ENCODE assay signal across 13 cellular contexts in genomic region chr20:49661560-49662329, GRCh38. TPM values are rescaled to one million over a fixed set of nuclear protein-coding genes. Genes with fewer than 3 reads are reported as not detected.
A peak's percentile ranks its signal among the peaks of the same experiment; 100 is the strongest.
DNase-seq lines count a peak whose midpoint lies in the region; ATAC-seq and TF ChIP-seq lines count a peak whose summit lies in the region.
"Had no signal": no experiment of that assay in that cellular context is flagged by ENCODE, and none has a peak within 500 bp of the region (broad histone marks: within the 10 kb centered on the region; RNA-seq: fewer than 3 reads in every experiment).

No MANE protein-coding gene starts in this region.

- peak; percentile 46 for ATAC-seq in GM21381 (IDR thresholded peaks at IDR 0.05; ENCODE audit: unreplicated experiment)
- ATAC-seq in natural killer cell treated with Interleukin-12 subunit alpha and Interleukin-12 subunit beta and Interleukin-15 and Interleukin-18, amount 100 ng/mL, for 72 hours, result peak; percentile 82 to 88
- ATAC-seq: left colon had no signal

- no peaks in the 10 kb centered on the region for H3K36me3 Mint-ChIP-seq in dendritic cell treated with granulocyte-macrophage colony-stimulating factor and Interleukin-4, amounts not matched to agents 40 ng/mL and 50 ng/mL, for 4 days (ENCODE audit: low read depth)
- H3K36me3 Mint-ChIP-seq in natural killer cell treated with Interleukin-12 subunit alpha and Interleukin-12 subunit beta and Interleukin-15 and Interleukin-18, amount 100 ng/mL, for 72 hours, result no peaks in the 10 kb centered on the region
- peaks cover 4% of the 10 kb centered on the region for H3K36me3 Mint-ChIP-seq in type B pancreatic cell

- H3K4me3 Mint-ChIP-seq in dendritic cell treated with granulocyte-macrophage colony-stimulating factor and Interleukin-4, amounts not matched to agents 40 ng/mL and 50 ng/mL, for 4 days, result no peak overlapping the region
- peak overlapping the region; percentile 82 for H3K4me3 Mint-ChIP-seq in natural killer cell treated with Interleukin-12 subunit alpha and Interleukin-12 subunit beta and Interleukin-15 and Interleukin-18, amount 100 ng/mL, for 72 hours
- no peak overlapping the region for H3K4me3 Mint-ChIP-seq in type B pancreatic cell
- H3K4me3 Mint-ChIP-seq: activated T-cell treated with anti-CD3 and anti-CD28 coated beads, Interleukin-2, amount 50 U/mL, for 4 hours had no signal

- peak overlapping the region; percentile 24 for H3K27ac Mint-ChIP-seq in dendritic cell treated with granulocyte-macrophage colony-stimulating factor and Interleukin-4, amounts not matched to agents 40 ng/mL and 50 ng/mL, for 4 days
- no peak overlapping the region for H3K27ac Mint-ChIP-seq in natural killer cell treated with Interleukin-12 subunit alpha and Interleukin-12 subunit beta and Interleukin-15 and Interleukin-18, amount 100 ng/mL, for 72 hours
- no peak overlapping the region for H3K27ac Mint-ChIP-seq in type B pancreatic cell

- DNase-seq in SK-MEL-5 (ENCODE audit: low read depth, low spot score) (peak; percentile 96), type B pancreatic cell (ENCODE audit: extremely low spot score, unreplicated experiment) (no peak), OCI-M2 (lab: John Stamatoyannopoulos, UW; ENCODE audit: unreplicated experiment) (no peak), RPMI8226 (no peak)
- no peak for DNase-seq in natural killer cell treated with Interleukin-12 subunit alpha and Interleukin-12 subunit beta and Interleukin-15 and Interleukin-18, amount 100 ng/mL, for 72 hours (ENCODE audit: low spot score)
- DNase-seq: activated CD4-positive, CD25-positive, alpha-beta regulatory T cell; activated T-cell treated with anti-CD3 and anti-CD28 coated beads, Interleukin-2, amount 50 U/mL, for 4 hours; BE2C; left colon; MV-4-11; testis had no signal

- peaks cover 41% of the 10 kb centered on the region for H3K4me1 Mint-ChIP-seq in dendritic cell treated with granulocyte-macrophage colony-stimulating factor and Interleukin-4, amounts not matched to agents 40 ng/mL and 50 ng/mL, for 4 days (ENCODE audit: low read depth)
- peaks cover 47 to 54% of the 10 kb centered on the region in 2 donors for H3K4me1 Mint-ChIP-seq in natural killer cell treated with Interleukin-12 subunit alpha and Interleukin-12 subunit beta and Interleukin-15 and Interleukin-18, amount 100 ng/mL, for 72 hours (ENCODE audit: low read depth in 2 of 2)
- peaks cover 35% of the 10 kb centered on the region for H3K4me1 Mint-ChIP-seq in type B pancreatic cell (ENCODE audit: unreplicated experiment)

- in situ Hi-C loops in SK-MEL-5 (cut with HindIII; ENCODE audit: low pct_unique_long_range_greater_than_20kb, low sequenced_read_pairs), result no loop called here

- intact Hi-C loops in dendritic cell treated with granulocyte-macrophage colony-stimulating factor and Interleukin-4, amounts not matched to agents 40 ng/mL and 50 ng/mL, for 4 days (cut with micrococcal nuclease), result no loop called here

- no peaks in the 10 kb centered on the region for H3K9me3 Mint-ChIP-seq in dendritic cell treated with granulocyte-macrophage colony-stimulating factor and Interleukin-4, amounts not matched to agents 40 ng/mL and 50 ng/mL, for 4 days
- no peaks in the 10 kb centered on the region for H3K9me3 Mint-ChIP-seq in natural killer cell treated with Interleukin-12 subunit alpha and Interleukin-12 subunit beta and Interleukin-15 and Interleukin-18, amount 100 ng/mL, for 72 hours
- H3K9me3 Mint-ChIP-seq in type B pancreatic cell, result no peaks in the 10 kb centered on the region
- H3K9me3 Mint-ChIP-seq: activated T-cell treated with anti-CD3 and anti-CD28 coated beads, Interleukin-2, amount 50 U/mL, for 4 hours had no signal

- H3K27me3 Mint-ChIP-seq in dendritic cell treated with granulocyte-macrophage colony-stimulating factor and Interleukin-4, amounts not matched to agents 40 ng/mL and 50 ng/mL, for 4 days, result no peaks in the 10 kb centered on the region
- H3K27me3 Mint-ChIP-seq in natural killer cell treated with Interleukin-12 subunit alpha and Interleukin-12 subunit beta and Interleukin-15 and Interleukin-18, amount 100 ng/mL, for 72 hours, result no peaks in the 10 kb centered on the region
- no peaks in the 10 kb centered on the region for H3K27me3 Mint-ChIP-seq in type B pancreatic cell

- TF ChIP-seq CTCF in type B pancreatic cell (conservative IDR thresholded peaks at IDR 0.05), result no peak

RNA-seq across cellular contexts. Expression of gene B4GALT5, which starts 51.9 kb away (rescaled TPM):
- 44.9 and 46.7 TPM in 2 replicates for total RNA-seq in SK-MEL-5 (2014; rRNA removed; shearing (Covaris generic))
- polyA plus RNA-seq in SK-MEL-5 (2015; cell fraction: cytosol; rRNA removed), result 59.3 and 73.2 TPM in 2 replicates
- polyA plus RNA-seq in SK-MEL-5 (2015; cell fraction: nucleus; rRNA removed), result 32.9 and 34.7 TPM in 2 replicates
- 10 to 100 TPM; 62.1 to 74.9 TPM for total RNA-seq in natural killer cell treated with Interleukin-12 subunit alpha and Interleukin-12 subunit beta and Interleukin-15 and Interleukin-18, amount 100 ng/mL, for 72 hours
- 47.9 and 49.7 TPM in 2 replicates for total RNA-seq in type B pancreatic cell (ENCODE audit: low replicate concordance)
